19 cellular contexts compared by ENCODE assay signal in the genomic region with DNA sequence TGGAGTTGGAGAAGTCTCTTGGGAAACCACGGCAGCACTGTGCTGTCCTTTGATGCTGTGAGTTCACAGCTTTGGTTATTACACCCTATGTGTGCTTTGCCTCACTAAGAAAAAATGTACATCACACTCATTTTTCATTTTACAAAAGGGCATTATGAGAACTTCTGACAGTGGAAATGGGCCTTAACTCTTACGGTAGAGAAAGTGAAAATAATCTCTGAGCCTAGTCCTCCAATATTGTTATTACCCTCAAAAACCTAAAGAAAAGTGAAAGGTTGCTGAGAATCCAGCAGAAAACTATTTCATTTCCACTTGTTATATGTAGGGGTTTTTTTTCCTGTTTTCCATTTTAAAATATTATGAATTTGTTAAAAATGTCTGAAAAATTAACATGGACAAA. TPM values are rescaled to one million over a fixed set of nuclear protein-coding genes. Genes with fewer than 3 reads are reported as not detected.
A peak's percentile ranks its signal among the peaks of the same experiment; 100 is the strongest.
DNase-seq lines count a peak whose midpoint lies in the region; ATAC-seq and TF ChIP-seq lines count a peak whose summit lies in the region.
"Had no signal": no experiment of that assay in that cellular context is flagged by ENCODE, and none has a peak within 500 bp of the region (broad histone marks: within the 10 kb centered on the region; RNA-seq: fewer than 3 reads in every experiment).

No MANE protein-coding gene starts in this region.

- POLR2A ChIA-PET in CD8-positive, alpha-beta memory T cell (lab: Charles Lee): no interaction called here

- no peaks in the 10 kb centered on the region for H3K36me3 ChIP-seq in CD8-positive, alpha-beta memory T cell (ENCODE audit: insufficient read depth, low read length)

- no peaks in the 10 kb centered on the region for H3K9me3 ChIP-seq in CD8-positive, alpha-beta memory T cell (ENCODE audit: low read length)

- H3K4me1 Mint-ChIP-seq in CD8-positive, alpha-beta memory T cell: peaks cover 0 to 9% (median 7%) of the 10 kb centered on the region in 3 donors
- no peaks in the 10 kb centered on the region for H3K4me1 Mint-ChIP-seq in activated T-cell treated with anti-CD3 and anti-CD28 coated beads, Interleukin-2, amount 50 U/mL, for 72 hours (ENCODE audit: low read depth)

- no peak overlapping the region for H3K27ac Mint-ChIP-seq in CD8-positive, alpha-beta memory T cell
- no peak overlapping the region for H3K27ac Mint-ChIP-seq in activated T-cell treated with anti-CD3 and anti-CD28 coated beads, Interleukin-2, amount 50 U/mL, for 72 hours
- H3K27ac Mint-ChIP-seq: T-helper 1 cell treated with Interleukin-12 subunit alpha and Interleukin-12 subunit beta and Interleukin-4 antibody, amounts not matched to agents 30 μg/mL and 1 μg/mL, for 36 hours had no signal

- H3K4me3 ChIP-seq in CD8-positive, alpha-beta memory T cell (ENCODE audit: low read length): no peak overlapping the region

- ATAC-seq in GM18505 (IDR thresholded peaks at IDR 0.05; ENCODE audit: unreplicated experiment) (peak; percentile 46), GM21825 (IDR thresholded peaks at IDR 0.05; ENCODE audit: unreplicated experiment) (peak; percentile 46), HG03175 (IDR thresholded peaks at IDR 0.05; ENCODE audit: unreplicated experiment) (peak; percentile 43)
- no peak for ATAC-seq in activated T-cell treated with anti-CD3 and anti-CD28 coated beads, Interleukin-2, amount 50 U/mL, for 72 hours (replicated peaks in 1 of 2)

- no peaks in the 10 kb centered on the region for H3K4me1 ChIP-seq in CD8-positive, alpha-beta memory T cell (ENCODE audit: insufficient read depth, low read length)

- no peak for TF ChIP-seq POLR2A in GM18505 (IDR thresholded peaks at IDR 0.05; ENCODE audit: borderline replicate concordance, extremely low read depth, insufficient read depth, insufficient read length)

- no peak overlapping the region for H3K27ac ChIP-seq in CD8-positive, alpha-beta memory T cell (ENCODE audit: low read depth, low read length)
- H3K27ac ChIP-seq: HL-60 had no signal

- no peaks in the 10 kb centered on the region for H3K36me3 Mint-ChIP-seq in CD8-positive, alpha-beta memory T cell
- H3K36me3 Mint-ChIP-seq in activated T-cell treated with anti-CD3 and anti-CD28 coated beads, Interleukin-2, amount 50 U/mL, for 72 hours (ENCODE audit: insufficient read depth in 2 of 2): no peaks in the 10 kb centered on the region

- H3K27me3 ChIP-seq in CD8-positive, alpha-beta memory T cell (ENCODE audit: insufficient read depth, low read length, poor library complexity, severe bottlenecking): no peaks in the 10 kb centered on the region

- CTCF ChIA-PET in CD8-positive, alpha-beta memory T cell (lab: Charles Lee): no interaction called here

- no peak overlapping the region for H3K4me3 Mint-ChIP-seq in CD8-positive, alpha-beta memory T cell
- no peak overlapping the region for H3K4me3 Mint-ChIP-seq in activated T-cell treated with anti-CD3 and anti-CD28 coated beads, Interleukin-2, amount 50 U/mL, for 72 hours
- H3K4me3 Mint-ChIP-seq: T-helper 1 cell treated with Interleukin-12 subunit alpha and Interleukin-12 subunit beta and Interleukin-4 antibody, amounts not matched to agents 30 μg/mL and 1 μg/mL, for 36 hours had no signal

- no peaks in the 10 kb centered on the region for H3K9me3 Mint-ChIP-seq in CD8-positive, alpha-beta memory T cell
- H3K9me3 Mint-ChIP-seq in activated T-cell treated with anti-CD3 and anti-CD28 coated beads, Interleukin-2, amount 50 U/mL, for 72 hours: no peaks in the 10 kb centered on the region
- H3K9me3 Mint-ChIP-seq: T-helper 1 cell treated with Interleukin-12 subunit alpha and Interleukin-12 subunit beta and Interleukin-4 antibody, amounts not matched to agents 30 μg/mL and 1 μg/mL, for 36 hours had no signal

- H3K27me3 Mint-ChIP-seq in CD8-positive, alpha-beta memory T cell: peaks cover 0 to 2% of the 10 kb centered on the region in 2 donors
- no peaks in the 10 kb centered on the region for H3K27me3 Mint-ChIP-seq in activated T-cell treated with anti-CD3 and anti-CD28 coated beads, Interleukin-2, amount 50 U/mL, for 72 hours (ENCODE audit: low read depth)

- DNase-seq in amniotic epithelial cell (ENCODE audit: low read depth) (peak; percentile 3), NCI-H128 (lab: John Stamatoyannopoulos, UW; ENCODE audit: unreplicated experiment) (no peak), midbrain (lab: John Stamatoyannopoulos, UW) (no peak)
- no peak for DNase-seq in CD8-positive, alpha-beta memory T cell
- no peak for DNase-seq in activated T-cell treated with anti-CD3 and anti-CD28 coated beads, Interleukin-2, amount 50 U/mL, for 72 hours
- DNase-seq: C1 segment of cervical spinal cord, COR-L47, DMS153, HCEC 1CT, KBM-7, NCI-H1092 treated with DMSO at 0.1 percent for 48 hours, NCI-H187, NCI-H69 had no signal

RNA-seq across cellular contexts. Expression of a gene that starts 8.2 kb away (rescaled TPM):
- total RNA-seq in CD8-positive, alpha-beta memory T cell: not detected
- polyA plus RNA-seq in CD8-positive, alpha-beta memory T cell: not detected
- total RNA-seq in activated T-cell treated with anti-CD3 and anti-CD28 coated beads, Interleukin-2, amount 50 U/mL, for 72 hours: not detected
- total RNA-seq: M059J had no signal

Comparison
In these comparisons a context has a peak if more than half of its experiments do, and no peak if none do; other contexts are left out.
1. ATAC-seq: peak in GM18505 (single experiment), GM21825 (single experiment) and HG03175 (single experiment); none in activated T-cell treated with anti-CD3 and anti-CD28 coated beads, Interleukin-2, amount 50 U/mL, for 72 hours (0 of 2).